34 cellular contexts compared by ENCODE assay signal in genomic region chr2:241182126-241182525, GRCh38. TPM values are rescaled to one million over a fixed set of nuclear protein-coding genes. Genes with fewer than 3 reads are reported as not detected.
A peak's percentile ranks its signal among the peaks of the same experiment; 100 is the strongest.
DNase-seq lines count a peak whose midpoint lies in the region; ATAC-seq and TF ChIP-seq lines count a peak whose summit lies in the region.
"Had no signal": no experiment of that assay in that cellular context is flagged by ENCODE, and none has a peak within 500 bp of the region (broad histone marks: within the 10 kb centered on the region; RNA-seq: fewer than 3 reads in every experiment).

No MANE protein-coding gene starts in this region.

- H3K9me3 Mint-ChIP-seq in progenitor cell of endocrine pancreas (ENCODE audit: low read depth): no peaks in the 10 kb centered on the region
- no peaks in the 10 kb centered on the region for H3K9me3 Mint-ChIP-seq in effector memory CD8-positive, alpha-beta T cell
- no peaks in the 10 kb centered on the region for H3K9me3 Mint-ChIP-seq in stimulated activated naive CD8-positive, alpha-beta T cell treated with anti-CD3 and anti-CD28 coated beads, Interleukin-15, amount 100 ng/mL, for 72 hours
- H3K9me3 Mint-ChIP-seq: CD4-positive, alpha-beta memory T cell; CD4-positive, alpha-beta T cell; CD4-positive, CD25-positive, alpha-beta regulatory T cell; CD8-positive, alpha-beta memory T cell; CD8-positive, alpha-beta T cell had no signal

- ATAC-seq in effector memory CD8-positive, alpha-beta T cell (replicated peaks): no peak
- no peak for ATAC-seq in activated CD4-positive, CD25-positive, alpha-beta regulatory T cell treated with anti-CD3 and anti-CD28 coated beads, Interleukin-2, amount 50 U/mL, for 24 hours
- ATAC-seq in stimulated activated naive CD8-positive, alpha-beta T cell treated with anti-CD3 and anti-CD28 coated beads, Interleukin-15, amount 100 ng/mL, for 72 hours: no peak
- ATAC-seq: A549; CD8-positive, alpha-beta T cell had no signal

- no peak overlapping the region for H3K4me2 ChIP-seq in osteoblast (ENCODE audit: insufficient read depth, low read length)
- H3K4me2 ChIP-seq: A549; BLaER1; BLaER1 treated with 17β-estradiol and CSF1 and Interleukin-3, amounts not matched to agents 10 nM and 100 nM had no signal

- no peak overlapping the region for H3K27ac ChIP-seq in osteoblast (ENCODE audit: low read depth, low read length)
- H3K27ac ChIP-seq in spleen: no peak overlapping the region
- H3K27ac ChIP-seq: 22Rv1; A549; BLaER1; BLaER1 treated with 17β-estradiol and CSF1 and Interleukin-3, amounts not matched to agents 10 nM and 100 nM; C4-2B had no signal

- 95 to 100% (median 98%) methylated on average over 3 of the region's 3 CpGs for WGBS in spleen, 5 donors

- DNase-seq in D341Med (ENCODE audit: low spot score) (peak; percentile 8), osteoblast (ENCODE audit: insufficient read length, low spot score, missing footprints) (peak; percentile 69), progenitor cell of endocrine pancreas (ENCODE audit: low spot score, unreplicated experiment) (no peak), spleen (peak; percentile 67), Ammon's horn (ENCODE audit: low spot score) (no peak)
- DNase-seq in effector memory CD8-positive, alpha-beta T cell: no peak
- DNase-seq in stimulated activated naive CD8-positive, alpha-beta T cell treated with anti-CD3 and anti-CD28 coated beads, Interleukin-15, amount 100 ng/mL, for 72 hours: no peak
- DNase-seq: 8988T; ACHN; AML-193; BE2C; Caco-2; Calu3; CD4-positive, alpha-beta memory T cell; CD4-positive, alpha-beta T cell; CD4-positive, CD25-positive, alpha-beta regulatory T cell; CD8-positive, alpha-beta memory T cell; CD8-positive, alpha-beta T cell; COR-L47; DMS 273 treated with DMSO at 0.1 percent for 48 hours; DMS153; DMS53; DMS79; DMS79 treated with DMSO at 0.1 percent for 48 hours; DND-41; EL had no signal

- H3K79me2 ChIP-seq in osteoblast (ENCODE audit: insufficient read depth, low read length): no peaks in the 10 kb centered on the region

- H2AFZ ChIP-seq in osteoblast (ENCODE audit: low read length): no peak overlapping the region

- TF ChIP-seq CTCF in osteoblast (IDR thresholded peaks at IDR 0.05; ENCODE audit: extremely low read depth, low read depth, low read length) (no peak), progenitor cell of endocrine pancreas (IDR thresholded peaks at IDR 0.05; ENCODE audit: unreplicated experiment) (no peak), spleen (IDR thresholded peaks at IDR 0.05 in 8 of 11, conservative IDR thresholded peaks at IDR 0.05 in 3 of 11) (no peak)

- H3K4me3 Mint-ChIP-seq in progenitor cell of endocrine pancreas (ENCODE audit: low read depth): no peak overlapping the region
- H3K4me3 Mint-ChIP-seq in effector memory CD8-positive, alpha-beta T cell: no peak overlapping the region
- no peak overlapping the region for H3K4me3 Mint-ChIP-seq in stimulated activated naive CD8-positive, alpha-beta T cell treated with anti-CD3 and anti-CD28 coated beads, Interleukin-15, amount 100 ng/mL, for 72 hours
- H3K4me3 Mint-ChIP-seq: B cell; CD14-positive monocyte; CD4-positive, alpha-beta memory T cell; CD4-positive, alpha-beta T cell; CD4-positive, CD25-positive, alpha-beta regulatory T cell; CD8-positive, alpha-beta memory T cell; CD8-positive, alpha-beta T cell had no signal

- peaks cover 11% of the 10 kb centered on the region for H3K36me3 Mint-ChIP-seq in progenitor cell of endocrine pancreas (ENCODE audit: insufficient read depth)
- H3K36me3 Mint-ChIP-seq in effector memory CD8-positive, alpha-beta T cell (ENCODE audit: insufficient read depth): peaks cover 26% of the 10 kb centered on the region

- no peaks in the 10 kb centered on the region for H3K9me3 ChIP-seq in osteoblast (ENCODE audit: low read depth, low read length)
- H3K9me3 ChIP-seq in spleen: no peaks in the 10 kb centered on the region
- H3K9me3 ChIP-seq: A549; BE2C; BLaER1; BLaER1 treated with 17β-estradiol and CSF1 and Interleukin-3, amounts not matched to agents 10 nM and 100 nM; Caco-2 had no signal

- TF ChIP-seq POLR2A in spleen (IDR thresholded peaks at IDR 0.05): no peak

- H3K4me1 ChIP-seq in osteoblast (ENCODE audit: insufficient read depth, low read length): no peaks in the 10 kb centered on the region
- H3K4me1 ChIP-seq in spleen: peaks cover 0 to 5% (median 0%) of the 10 kb centered on the region in 6 donors
- H3K4me1 ChIP-seq: A549, BE2C, Caco-2 had no signal

- H3K4me3 ChIP-seq in osteoblast (ENCODE audit: insufficient read depth, low read length) (no peak overlapping the region), spleen (no peak overlapping the region)
- H3K4me3 ChIP-seq: A549; BLaER1; BLaER1 treated with 17β-estradiol and CSF1 and Interleukin-3, amounts not matched to agents 10 nM and 100 nM had no signal

- H4K20me1 ChIP-seq in osteoblast (ENCODE audit: insufficient read depth, low read length): peaks cover 3% of the 10 kb centered on the region
- H4K20me1 ChIP-seq: BLaER1 had no signal

- H3K27me3 ChIP-seq in osteoblast (ENCODE audit: insufficient read depth, low read length): no peaks in the 10 kb centered on the region
- peaks cover 0 to 5% (median 0%) of the 10 kb centered on the region in 7 donors for H3K27me3 ChIP-seq in spleen (replicated peaks in 1 of 7)
- H3K27me3 ChIP-seq: BE2C; BLaER1; BLaER1 treated with 17β-estradiol and CSF1 and Interleukin-3, amounts not matched to agents 10 nM and 100 nM had no signal

- peak overlapping the region; percentile 41 for H3K27ac Mint-ChIP-seq in progenitor cell of endocrine pancreas
- no peak overlapping the region for H3K27ac Mint-ChIP-seq in effector memory CD8-positive, alpha-beta T cell
- peak overlapping the region in 1 of 2 donors; percentile 71 for H3K27ac Mint-ChIP-seq in stimulated activated naive CD8-positive, alpha-beta T cell treated with anti-CD3 and anti-CD28 coated beads, Interleukin-15, amount 100 ng/mL, for 72 hours
- H3K27ac Mint-ChIP-seq: B cell; CD14-positive monocyte; CD4-positive, alpha-beta T cell; CD8-positive, alpha-beta T cell had no signal

- peaks cover 9% of the 10 kb centered on the region for H3K36me3 ChIP-seq in osteoblast (ENCODE audit: insufficient read depth, low read length)
- peaks cover 0 to 76% (median 34%) of the 10 kb centered on the region in 6 donors for H3K36me3 ChIP-seq in spleen

- peaks cover 2% of the 10 kb centered on the region for H3K4me1 Mint-ChIP-seq in progenitor cell of endocrine pancreas (ENCODE audit: low read depth)
- no peaks in the 10 kb centered on the region for H3K4me1 Mint-ChIP-seq in effector memory CD8-positive, alpha-beta T cell (ENCODE audit: low read depth in 2 of 2)
- no peaks in the 10 kb centered on the region for H3K4me1 Mint-ChIP-seq in stimulated activated naive CD8-positive, alpha-beta T cell treated with anti-CD3 and anti-CD28 coated beads, Interleukin-15, amount 100 ng/mL, for 72 hours
- H3K4me1 Mint-ChIP-seq: B cell; CD14-positive monocyte; CD4-positive, alpha-beta memory T cell; CD8-positive, alpha-beta memory T cell had no signal

- intact Hi-C loops in spleen (cut with DNase I; ENCODE audit: low total_unique reads): no loop called here

- H3K27me3 Mint-ChIP-seq in progenitor cell of endocrine pancreas: no peaks in the 10 kb centered on the region
- no peaks in the 10 kb centered on the region for H3K27me3 Mint-ChIP-seq in effector memory CD8-positive, alpha-beta T cell
- H3K27me3 Mint-ChIP-seq in stimulated activated naive CD8-positive, alpha-beta T cell treated with anti-CD3 and anti-CD28 coated beads, Interleukin-15, amount 100 ng/mL, for 72 hours: no peaks in the 10 kb centered on the region
- H3K27me3 Mint-ChIP-seq: B cell; CD4-positive, alpha-beta memory T cell; CD4-positive, alpha-beta T cell; CD4-positive, CD25-positive, alpha-beta regulatory T cell; CD8-positive, alpha-beta memory T cell had no signal

RNA-seq across cellular contexts. Expression of gene ANO7, which starts 6.4 kb away (rescaled TPM):
- total RNA-seq in osteoblast: 1.2 and 1.8 TPM in 2 replicates
- 2.5 and 3.0 TPM in 2 replicates for total RNA-seq in progenitor cell of endocrine pancreas
- total RNA-seq in spleen: 1 to 10 TPM; 1.5 to 3.5 (median 3.0) TPM
- polyA plus RNA-seq in spleen: 1 to 10 TPM in 1 of 3 donors, under 1 TPM in 2; 0.46 to 1.3 (median 0.56) TPM
- polyA plus RNA-seq: CD14-positive monocyte; CD4-positive, CD25-positive, alpha-beta regulatory T cell; CD8-positive, alpha-beta memory T cell had no signal

RNA-seq across cellular contexts. Expression of gene PPP1R7, which starts 31.9 kb away (rescaled TPM):
- total RNA-seq in osteoblast: 46.7 and 73.7 TPM in 2 replicates
- 46.5 and 49.9 TPM in 2 replicates for total RNA-seq in progenitor cell of endocrine pancreas
- total RNA-seq in spleen: 10 to 100 TPM; 36.1 to 89.3 (median 49.8) TPM
- polyA plus RNA-seq in spleen: 10 to 100 TPM; 37.3 to 56.5 (median 47.9) TPM

RNA-seq across cellular contexts. Expression of gene PASK, which starts 32.9 kb away (rescaled TPM):
- total RNA-seq in osteoblast: 5.0 and 5.8 TPM in 2 replicates
- total RNA-seq in progenitor cell of endocrine pancreas: 57.1 and 60.4 TPM in 2 replicates
- total RNA-seq in spleen: 10 to 100 TPM; 10.4 to 35.6 (median 20.8) TPM
- polyA plus RNA-seq in spleen: 10 to 100 TPM in 2 of 3 donors, 1 to 10 TPM in 1; 8.0 to 11.8 (median 10.6) TPM

Comparison
In these comparisons a context has a peak if more than half of its experiments do, and no peak if none do; other contexts are left out.
1. DNase-seq: peak in D341Med (single experiment), osteoblast (single experiment) and spleen (single experiment); none in progenitor cell of endocrine pancreas (single experiment), effector memory CD8-positive, alpha-beta T cell (0 of 3), Ammon's horn (single experiment) and stimulated activated naive CD8-positive, alpha-beta T cell treated with anti-CD3 and anti-CD28 coated beads, Interleukin-15, amount 100 ng/mL, for 72 hours (0 of 2).